Comparison of ENCODE assay signal across 22 cellular contexts in genomic region chr17:80898706-80899105, GRCh38.
DNase-seq lines count a peak whose midpoint lies in the region; ATAC-seq and TF ChIP-seq lines count a peak whose summit lies in the region.
"Had no signal": no experiment of that assay in that cellular context is flagged by ENCODE, and none has a peak within 500 bp of the region (broad histone marks: within the 10 kb centered on the region; RNA-seq: fewer than 3 reads in every experiment).

No MANE protein-coding gene starts in this region.

- TF ChIP-seq RAD21 in IMR-90 (IDR thresholded peaks at IDR 0.05; ENCODE audit: low read length): no peak

- no peak overlapping the region for H3K18ac ChIP-seq in IMR-90 (ENCODE audit: low read depth, low read length)

- WGBS in IMR-90 (ENCODE audit: extremely low coverage in 2 of 2, insufficient read length in 1 of 2), 2 experiments: 86% methylated on average over 7 of the region's 14 CpGs; no CpG with 5 or more reads in 1 of the 2 experiments

- H3K79me2 ChIP-seq in OCI-LY1 (ENCODE audit: insufficient read depth, low read length) (no peaks in the 10 kb centered on the region), osteoblast (ENCODE audit: insufficient read depth, low read length) (no peaks in the 10 kb centered on the region)
- H3K79me2 ChIP-seq: hepatocyte, parathyroid adenoma had no signal

- no peak overlapping the region; the same call in 1 of the 2 replicates for H3K4ac ChIP-seq in IMR-90 (ENCODE audit: low read depth, low read length)

- peak overlapping the region; percentile 54; the same call in 1 of the 2 replicates for H4K91ac ChIP-seq in IMR-90 (ENCODE audit: insufficient read depth, low read depth, low read length)

- H3K4me1 ChIP-seq in IMR-90 (ENCODE audit: control insufficient read depth, insufficient read depth, low read length) (no peaks in the 10 kb centered on the region), OCI-LY1 (ENCODE audit: insufficient read depth, low read length, severe bottlenecking) (peaks cover 84% of the 10 kb centered on the region), osteoblast (ENCODE audit: insufficient read depth, low read length) (peaks cover 3% of the 10 kb centered on the region)
- H3K4me1 ChIP-seq: gastrocnemius medialis had no signal

- dilution Hi-C loops in IMR-90 (cut with HindIII; ENCODE audit: low sequenced_read_pairs, unreplicated experiment): no loop called here

- TF ChIP-seq POLR2A in IMR-90 (IDR thresholded peaks at IDR 0.05; ENCODE audit: low read depth, low read length): no peak

- no peaks in the 10 kb centered on the region for H3K27me3 Mint-ChIP-seq in activated T-cell treated with anti-CD3 and anti-CD28 coated beads, Interleukin-2, amount 50 U/mL, for 72 hours (ENCODE audit: low read depth)
- H3K27me3 Mint-ChIP-seq in activated T-cell treated with anti-CD3 and anti-CD28 coated beads, Interleukin-2, amount 50 U/mL, for 4 hours (ENCODE audit: low read depth): no peaks in the 10 kb centered on the region
- H3K27me3 Mint-ChIP-seq: CD4-positive, alpha-beta T cell; naive thymus-derived CD8-positive, alpha-beta T cell had no signal

- no peak overlapping the region for H3K14ac ChIP-seq in IMR-90 (replicated peaks; ENCODE audit: low read depth, low read length)

- no peak overlapping the region for H3K56ac ChIP-seq in IMR-90 (ENCODE audit: extremely low read depth, insufficient read depth, low read length)

- no peak overlapping the region for H3K4me3 ChIP-seq in IMR-90 (ENCODE audit: insufficient read depth, low read depth, low read length)
- H3K4me3 ChIP-seq in OCI-LY1 (ENCODE audit: low read depth, low read length, poor library complexity, severe bottlenecking): peak overlapping the region; percentile 50
- no peak overlapping the region for H3K4me3 ChIP-seq in osteoblast (ENCODE audit: insufficient read depth, low read length)
- H3K4me3 ChIP-seq: cardiac muscle cell, esophagus squamous epithelium, gastrocnemius medialis, hepatocyte, left lung, PC-9, right lobe of liver, stomach, tibial artery had no signal

- peak overlapping the region in 1 of 2 donors; percentile 18 for H3K4me3 Mint-ChIP-seq in activated T-cell treated with anti-CD3 and anti-CD28 coated beads, Interleukin-2, amount 50 U/mL, for 72 hours
- no peak overlapping the region for H3K4me3 Mint-ChIP-seq in activated T-cell treated with anti-CD3 and anti-CD28 coated beads, Interleukin-2, amount 50 U/mL, for 4 hours
- H3K4me3 Mint-ChIP-seq: CD4-positive, alpha-beta T cell; endodermal cell; H9; naive thymus-derived CD8-positive, alpha-beta T cell had no signal

- H3K27ac Mint-ChIP-seq in activated T-cell treated with anti-CD3 and anti-CD28 coated beads, Interleukin-2, amount 50 U/mL, for 72 hours: peak overlapping the region; percentile 30
- H3K27ac Mint-ChIP-seq: endodermal cell had no signal

- H4K8ac ChIP-seq in IMR-90 (ENCODE audit: low read depth in 2 of 2, low read length in 2 of 2): peak overlapping the region in 1 of 2 experiments; percentile 40; a peak in 1 of 4 replicates

- BruUV-seq in IMR-90 (replicated peaks; lab: Mats Ljungman, UMichigan): no TSS peak

- H3K9me2 ChIP-seq in OCI-LY1 (ENCODE audit: low read depth, low read length): no peaks in the 10 kb centered on the region

- peak overlapping the region; percentile 15; the same call in 1 of the 2 replicates for H4K5ac ChIP-seq in IMR-90 (ENCODE audit: low read depth, low read length)

- H2BK120ac ChIP-seq in IMR-90 (ENCODE audit: low read depth, low read length): no peak overlapping the region

- TF ChIP-seq CTCF in IMR-90 (conservative IDR thresholded peaks at IDR 0.05; ENCODE audit: low read depth, low read length) (no peak), OCI-LY1 (IDR thresholded peaks at IDR 0.05; ENCODE audit: low read length) (no peak), osteoblast (IDR thresholded peaks at IDR 0.05; ENCODE audit: extremely low read depth, low read depth, low read length) (no peak)

- H3K36me3 Mint-ChIP-seq in activated T-cell treated with anti-CD3 and anti-CD28 coated beads, Interleukin-2, amount 50 U/mL, for 72 hours (ENCODE audit: insufficient read depth in 2 of 2): peaks cover 12 to 37% of the 10 kb centered on the region in 2 donors
- H3K36me3 Mint-ChIP-seq in activated T-cell treated with anti-CD3 and anti-CD28 coated beads, Interleukin-2, amount 50 U/mL, for 4 hours (ENCODE audit: insufficient read depth): peaks cover 46% of the 10 kb centered on the region

- CTCF ChIA-PET in IMR-90 (lab: Yijun Ruan, JAX): interaction anchor here (0.7 to 1.1 kb wide), 2 partner anchors 13 to 43 kb away, joined by 3 read pairs; no protein-coding TSS in a partner anchor

- peak overlapping the region; percentile 20 for H2BK5ac ChIP-seq in IMR-90 (ENCODE audit: low read depth, low read length, poor library complexity, severe bottlenecking)

- H3K9me3 Mint-ChIP-seq in activated T-cell treated with anti-CD3 and anti-CD28 coated beads, Interleukin-2, amount 50 U/mL, for 72 hours: no peaks in the 10 kb centered on the region
- H3K9me3 Mint-ChIP-seq in activated T-cell treated with anti-CD3 and anti-CD28 coated beads, Interleukin-2, amount 50 U/mL, for 4 hours: no peaks in the 10 kb centered on the region
- H3K9me3 Mint-ChIP-seq: CD4-positive, alpha-beta T cell; endodermal cell; H9; naive thymus-derived CD8-positive, alpha-beta T cell had no signal

- H2BK15ac ChIP-seq in IMR-90 (ENCODE audit: low read depth, low read length): no peak overlapping the region

- H3K27me3 ChIP-seq in IMR-90 (ENCODE audit: control insufficient read depth, insufficient read depth, low read length) (no peaks in the 10 kb centered on the region), OCI-LY1 (ENCODE audit: insufficient read depth, low read length) (no peaks in the 10 kb centered on the region), osteoblast (ENCODE audit: insufficient read depth, low read length) (no peaks in the 10 kb centered on the region)
- H3K27me3 ChIP-seq: cardiac muscle cell, esophagus squamous epithelium, gastrocnemius medialis, hepatocyte, left lung, right lobe of liver, stomach, tibial artery had no signal

- peak overlapping the region; percentile 43; the same call in 1 of the 2 replicates for H2AK5ac ChIP-seq in IMR-90 (ENCODE audit: low read depth, low read length)

- H3K79me1 ChIP-seq in IMR-90 (ENCODE audit: low read depth in 1 of 2, low read length in 2 of 2): peaks cover 7 to 34% of the 10 kb centered on the region in 2 experiments; a peak in 3 of 4 replicates

- H4K20me1 ChIP-seq in IMR-90 (ENCODE audit: insufficient read depth, low read length) (no peaks in the 10 kb centered on the region), OCI-LY1 (ENCODE audit: insufficient read depth, low read length) (no peaks in the 10 kb centered on the region), osteoblast (ENCODE audit: insufficient read depth, low read length) (no peaks in the 10 kb centered on the region)

- H3K36me3 ChIP-seq in IMR-90 (ENCODE audit: control insufficient read depth, insufficient read depth, low read length) (peaks cover 25% of the 10 kb centered on the region), OCI-LY1 (ENCODE audit: insufficient read depth, low read length) (peaks cover 92% of the 10 kb centered on the region), osteoblast (ENCODE audit: insufficient read depth, low read length) (peaks cover 7% of the 10 kb centered on the region)

- peaks cover 80% of the 10 kb centered on the region for H3K4me1 Mint-ChIP-seq in activated T-cell treated with anti-CD3 and anti-CD28 coated beads, Interleukin-2, amount 50 U/mL, for 72 hours (ENCODE audit: low read depth)
- peaks cover 54% of the 10 kb centered on the region for H3K4me1 Mint-ChIP-seq in activated T-cell treated with anti-CD3 and anti-CD28 coated beads, Interleukin-2, amount 50 U/mL, for 4 hours (ENCODE audit: low read depth)

- H3K27ac ChIP-seq in IMR-90 (ENCODE audit: insufficient read depth, low read length) (no peak overlapping the region), OCI-LY1 (ENCODE audit: low read depth, low read length, poor library complexity, severe bottlenecking) (peak overlapping the region; percentile 94), osteoblast (ENCODE audit: low read depth, low read length) (no peak overlapping the region)
- H3K27ac ChIP-seq: cardiac muscle cell, gastrocnemius medialis, hepatocyte, left lung, parathyroid adenoma, PC-9, right lobe of liver, stomach, tibial artery had no signal

- in situ Hi-C loops in IMR-90 (cut with MboI; ENCODE audit: low sequenced_read_pairs): no loop called here

- DNase-seq in activated T-cell treated with anti-CD3 and anti-CD28 coated beads, Interleukin-2, amount 50 U/mL, for 72 hours: no peak
- DNase-seq in activated T-cell treated with anti-CD3 and anti-CD28 coated beads, Interleukin-2, amount 50 U/mL, for 4 hours: no peak
- DNase-seq in IMR-90 (no peak), osteoblast (ENCODE audit: insufficient read length, low spot score, missing footprints) (peak; percentile 59), AG08395 (ENCODE audit: low spot score) (no peak)
- DNase-seq: esophagus squamous epithelium, NCI-H1694 treated with DMSO at 0.1 percent for 48 hours, tibial artery had no signal

- H3K9ac ChIP-seq in IMR-90 (ENCODE audit: low read depth, low read length) (no peak overlapping the region), OCI-LY1 (ENCODE audit: low read length) (peak overlapping the region; percentile 71; the same call in 1 of the 2 replicates)
- H3K9ac ChIP-seq: parathyroid adenoma had no signal

- peaks cover 8% of the 10 kb centered on the region for H3K9me1 ChIP-seq in IMR-90 (ENCODE audit: insufficient read depth, low read length)

- intact Hi-C loops in IMR-90 (cut with micrococcal nuclease): loop anchor here (10.0 kb wide), 1 partner anchor 224 kb away; no protein-coding TSS in a partner anchor

- no peak overlapping the region for H3K23ac ChIP-seq in IMR-90 (ENCODE audit: low read depth, low read length)

- no peak overlapping the region for H2BK20ac ChIP-seq in IMR-90 (ENCODE audit: low read depth, low read length)

- no peaks in the 10 kb centered on the region for H3K9me3 ChIP-seq in IMR-90 (ENCODE audit: control insufficient read depth, insufficient read depth, low read length)
- H3K9me3 ChIP-seq in OCI-LY1 (ENCODE audit: low read length): no peaks in the 10 kb centered on the region
- no peaks in the 10 kb centered on the region for H3K9me3 ChIP-seq in osteoblast (ENCODE audit: low read depth, low read length)
- H3K9me3 ChIP-seq: esophagus squamous epithelium, gastrocnemius medialis, left lung, right lobe of liver, stomach, tibial artery had no signal

- H3F3A ChIP-seq in OCI-LY1 (ENCODE audit: insufficient read depth, low read length): peaks cover 7% of the 10 kb centered on the region; the same call in 1 of the 2 replicates

- H3K4me2 ChIP-seq in IMR-90 (ENCODE audit: low read depth, low read length) (no peak overlapping the region), OCI-LY1 (ENCODE audit: low read length) (peak overlapping the region; percentile 74), osteoblast (ENCODE audit: insufficient read depth, low read length) (no peak overlapping the region)
- H3K4me2 ChIP-seq: hepatocyte, PC-9 had no signal

- no peak overlapping the region for H2AFZ ChIP-seq in IMR-90 (replicated peaks; ENCODE audit: low read length, poor library complexity)
- H2AFZ ChIP-seq in OCI-LY1 (ENCODE audit: low read length): no peak overlapping the region
- no peak overlapping the region for H2AFZ ChIP-seq in osteoblast (ENCODE audit: low read length)
- H2AFZ ChIP-seq: hepatocyte, parathyroid adenoma, PC-9 had no signal

- POLR2A ChIA-PET in IMR-90 (lab: Charles Lee; ENCODE audit: unreplicated experiment): no interaction called here

- H2AK9ac ChIP-seq in IMR-90 (replicated peaks; ENCODE audit: low read depth, low read length, poor library complexity): peak overlapping the region; percentile 12

- no peak for ATAC-seq in activated T-cell treated with anti-CD3 and anti-CD28 coated beads, Interleukin-2, amount 50 U/mL, for 72 hours (replicated peaks in 1 of 2)
- ATAC-seq in activated T-cell treated with anti-CD3 and anti-CD28 coated beads, Interleukin-2, amount 50 U/mL, for 4 hours: no peak
- ATAC-seq in IMR-90 (ENCODE audit: low read depth) (no peak), GM21515 (IDR thresholded peaks at IDR 0.05; ENCODE audit: unreplicated experiment) (no peak)
